In genomic region chr14:34933301-34933700, GRCh38 we compare ENCODE assay signal across 12 cellular contexts.
"Had no signal": no experiment of that assay in that cellular context is flagged by ENCODE, and none has a peak within 500 bp of the region (broad histone marks: within the 10 kb centered on the region; RNA-seq: fewer than 3 reads in every experiment).

No MANE protein-coding gene starts in this region.

- H3K27me3 Mint-ChIP-seq: activated B cell treated with CpG ODN at 0.5 μM for 24 hours; activated CD4-positive, alpha-beta T cell treated with anti-CD3 and anti-CD28 coated beads, Interleukin-2, amount 10 ng/mL, durations not matched to agents 7 days and 5 days had no signal

- H3K9me3 Mint-ChIP-seq: activated B cell treated with CpG ODN at 0.5 μM for 24 hours; activated CD4-positive, alpha-beta T cell treated with anti-CD3 and anti-CD28 coated beads, Interleukin-2, amount 10 ng/mL, durations not matched to agents 7 days and 5 days had no signal

- H3K27me3 ChIP-seq: adrenal gland, colonic mucosa, right atrium auricular region, thyroid gland had no signal

- H3K4me1 Mint-ChIP-seq: mesothelial cell of epicardium had no signal

- ATAC-seq: lower lobe of right lung had no signal

- H3K27ac ChIP-seq: adrenal gland, colonic mucosa, lower lobe of right lung, right atrium auricular region, skin epidermis, thyroid gland had no signal

- H3K36me3 ChIP-seq: adrenal gland, colonic mucosa, lower lobe of right lung, right atrium auricular region, thyroid gland had no signal

- H3K4me3 ChIP-seq: adrenal gland, colonic mucosa, lower lobe of right lung, right atrium auricular region, skin epidermis, thyroid gland had no signal

- DNase-seq: activated B cell treated with CpG ODN at 0.5 μM for 24 hours; activated CD4-positive, alpha-beta T cell treated with anti-CD3 and anti-CD28 coated beads, Interleukin-2, amount 10 ng/mL, durations not matched to agents 7 days and 5 days; colonic mucosa; hypothalamus; lower lobe of right lung; posterior cingulate gyrus; stimulated activated CD4-positive, alpha-beta T cell treated with anti-CD3 and anti-CD28 coated beads, Interleukin-4, amount 100 ng/mL, for 4 hours; thyroid gland had no signal

- H3K9me3 ChIP-seq: adrenal gland, colonic mucosa, lower lobe of right lung, right atrium auricular region, thyroid gland had no signal

- H3K4me3 Mint-ChIP-seq: activated B cell treated with CpG ODN at 0.5 μM for 24 hours; activated CD4-positive, alpha-beta T cell treated with anti-CD3 and anti-CD28 coated beads, Interleukin-2, amount 10 ng/mL, durations not matched to agents 7 days and 5 days; mesothelial cell of epicardium had no signal

- H3K4me1 ChIP-seq: adrenal gland, colonic mucosa, right atrium auricular region, thyroid gland had no signal

- H3K36me3 Mint-ChIP-seq: mesothelial cell of epicardium had no signal

- H3K27ac Mint-ChIP-seq: activated B cell treated with CpG ODN at 0.5 μM for 24 hours; activated CD4-positive, alpha-beta T cell treated with anti-CD3 and anti-CD28 coated beads, Interleukin-2, amount 10 ng/mL, durations not matched to agents 7 days and 5 days; mesothelial cell of epicardium had no signal
